In the genomic region with DNA sequence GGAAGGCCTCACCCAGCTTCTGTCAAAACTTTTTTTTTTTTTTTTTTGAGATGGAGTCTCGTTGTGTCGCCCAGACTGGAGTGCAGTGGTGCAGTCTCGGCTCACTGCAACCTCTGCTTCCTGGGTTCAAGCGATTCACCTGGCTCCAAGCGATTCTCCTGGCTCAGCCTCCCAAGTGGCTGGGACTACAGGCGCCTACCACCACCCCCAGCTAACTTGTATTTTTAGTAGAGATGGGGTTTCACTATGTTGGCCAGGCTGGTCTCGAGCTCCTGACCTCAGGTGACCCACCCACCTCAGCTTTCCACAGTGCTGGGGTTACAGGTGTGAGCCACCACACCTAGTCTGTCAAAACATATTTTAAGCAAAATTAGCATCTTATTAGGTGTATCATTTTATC, we compare ENCODE assay signal across 8 cellular contexts.
DNase-seq lines count a peak whose midpoint lies in the region; ATAC-seq and TF ChIP-seq lines count a peak whose summit lies in the region.
"Not testable (repeated sequence)": the region's sequence is repeated elsewhere in the genome, so short reads cannot be mapped to it uniquely, and the experiment has no call there.

No MANE protein-coding gene starts in this region.

- H3K4me3 ChIP-seq in GM23248; adrenal gland; endodermal cell (ENCODE audit: low read length); left ventricle myocardium inferior; lower lobe of right lung; psoas muscle; subcutaneous abdominal adipose tissue (ENCODE audit: low read depth in 1 of 5, low read length in 5 of 5); upper lobe of right lung: not testable (repeated sequence)

- H3K4me3 Mint-ChIP-seq in endodermal cell = not testable (repeated sequence)

- H3K4me1 Mint-ChIP-seq in endodermal cell = not testable (repeated sequence)

- DNase-seq in GM23248, left ventricle myocardium inferior, upper lobe of right lung: not testable (repeated sequence)
- peak in 4 of 7 donors; percentile 0 to 45 (median 9) for DNase-seq in adrenal gland
- DNase-seq in endodermal cell = peak; percentile 16
- peak; percentile 33 for DNase-seq in lower lobe of right lung
- DNase-seq in psoas muscle = peak in 1 of 2 donors; percentile 17

- intact Hi-C loops in adrenal gland (cut with DNase I); left ventricle myocardium inferior (cut with micrococcal nuclease); lower lobe of right lung (cut with DNase I); psoas muscle (cut with DNase I); upper lobe of right lung (cut with DNase I): not testable (repeated sequence)

- not testable (repeated sequence) for H4K20me1 ChIP-seq in GM23248 (ENCODE audit: insufficient read depth)

- peaks cover 96% of the 10 kb centered on the region for H3K79me2 ChIP-seq in GM23248 (ENCODE audit: insufficient read depth)

- ATAC-seq in lower lobe of right lung, psoas muscle, upper lobe of right lung: not testable (repeated sequence)

- H3K4me2 ChIP-seq in GM23248 (ENCODE audit: unreplicated experiment) = peak overlapping the region; percentile 47

- H3K27ac ChIP-seq in GM23248 = peak overlapping the region; percentile 70
- not testable (repeated sequence) for H3K27ac ChIP-seq in adrenal gland; endodermal cell (ENCODE audit: low read depth, low read length)
- peak overlapping the region; percentile 100 for H3K27ac ChIP-seq in left ventricle myocardium inferior (replicated peaks)
- peak overlapping the region; percentile 76 for H3K27ac ChIP-seq in lower lobe of right lung
- peak overlapping the region; percentile 99 for H3K27ac ChIP-seq in psoas muscle
- H3K27ac ChIP-seq in subcutaneous abdominal adipose tissue (ENCODE audit: low read depth, low read length) = peak overlapping the region; percentile 87
- peak overlapping the region; percentile 47 for H3K27ac ChIP-seq in upper lobe of right lung

- H3K9me2 ChIP-seq in GM23248 (ENCODE audit: insufficient read depth) = not testable (repeated sequence)

- not testable (repeated sequence) for H3K36me3 Mint-ChIP-seq in endodermal cell (ENCODE audit: low read depth)

- not testable (repeated sequence) for TF ChIP-seq CTCF in adrenal gland (IDR thresholded peaks at IDR 0.05); endodermal cell (conservative IDR thresholded peaks at IDR 0.05); left ventricle myocardium inferior (IDR thresholded peaks at IDR 0.05; ENCODE audit: borderline replicate concordance); lower lobe of right lung (IDR thresholded peaks at IDR 0.05); psoas muscle (IDR thresholded peaks at IDR 0.05); upper lobe of right lung (IDR thresholded peaks at IDR 0.05)

- 81 to 83% methylated on average over 7 of the region's 7 CpGs for WGBS in GM23248 (ENCODE audit: low coverage in 1 of 2, low lambda C conversion rate in 2 of 2, missing lambda C conversion rate in 2 of 2), 2 experiments
- WGBS in adrenal gland, 4 donors = 89 to 95% (median 91%) methylated on average over 7 of the region's 7 CpGs
- 90 to 96% methylated on average over 2 to 6 of the region's 7 CpGs for WGBS in endodermal cell (ENCODE audit: insufficient coverage in 1 of 2, insufficient read length in 1 of 2), 2 experiments
- 32 to 68% (median 36%) methylated on average over 7 of the region's 7 CpGs for WGBS in psoas muscle, 3 donors

- not testable (repeated sequence) for H3K36me3 ChIP-seq in GM23248 (ENCODE audit: low read depth); adrenal gland (replicated peaks in 1 of 2); endodermal cell (ENCODE audit: control insufficient read depth, insufficient read depth, low read length); left ventricle myocardium inferior; lower lobe of right lung; psoas muscle (ENCODE audit: insufficient read depth in 1 of 2, low read depth in 1 of 2); upper lobe of right lung
- peaks cover 0 to 16% (median 12%) of the 10 kb centered on the region in 5 donors for H3K36me3 ChIP-seq in subcutaneous abdominal adipose tissue (ENCODE audit: control insufficient read depth in 5 of 5, insufficient read depth in 5 of 5, low read length in 5 of 5)

- H2AFZ ChIP-seq in GM23248 = not testable (repeated sequence)

- not testable (repeated sequence) for H3K9me3 Mint-ChIP-seq in endodermal cell

- not testable (repeated sequence) for H3K27me3 ChIP-seq in GM23248 (replicated peaks; ENCODE audit: insufficient read depth); adrenal gland; left ventricle myocardium inferior (ENCODE audit: low read depth); lower lobe of right lung (ENCODE audit: low read depth); psoas muscle (ENCODE audit: insufficient read depth in 3 of 3, low read length in 2 of 3); subcutaneous abdominal adipose tissue (ENCODE audit: control insufficient read depth in 5 of 5, insufficient read depth in 4 of 5, low read length in 5 of 5); upper lobe of right lung
- H3K27me3 ChIP-seq in endodermal cell (ENCODE audit: control insufficient read depth, insufficient read depth, low read length, poor library complexity, severe bottlenecking) = peaks cover 41% of the 10 kb centered on the region

- not testable (repeated sequence) for H3F3A ChIP-seq in GM23248 (ENCODE audit: insufficient read depth)

- TF ChIP-seq POLR2A in adrenal gland (IDR thresholded peaks at IDR 0.05) = not testable (repeated sequence)

- not testable (repeated sequence) for H3K9me3 ChIP-seq in GM23248 (ENCODE audit: low read depth); adrenal gland (replicated peaks in 1 of 3); endodermal cell (ENCODE audit: control insufficient read depth, low read length); left ventricle myocardium inferior (replicated peaks); lower lobe of right lung; psoas muscle; subcutaneous abdominal adipose tissue (ENCODE audit: control insufficient read depth in 5 of 5, low read length in 5 of 5); upper lobe of right lung

- in situ Hi-C loops in GM23248 (cut with MboI) = not testable (repeated sequence)

- peak overlapping the region; percentile 73 for H3K9ac ChIP-seq in GM23248
- not testable (repeated sequence) for H3K9ac ChIP-seq in endodermal cell (ENCODE audit: extremely low read depth, low read length, poor library complexity, severe bottlenecking); subcutaneous abdominal adipose tissue (ENCODE audit: low read length in 5 of 5)

- peaks cover 41% of the 10 kb centered on the region for H3K4me1 ChIP-seq in GM23248 (ENCODE audit: insufficient read depth)
- H3K4me1 ChIP-seq in adrenal gland (replicated peaks in 1 of 2) = peaks cover 20 to 46% of the 10 kb centered on the region in 2 donors
- H3K4me1 ChIP-seq in endodermal cell (ENCODE audit: control insufficient read depth, insufficient read depth, low read length) = not testable (repeated sequence)
- peaks cover 95% of the 10 kb centered on the region for H3K4me1 ChIP-seq in left ventricle myocardium inferior
- H3K4me1 ChIP-seq in lower lobe of right lung = peaks cover 83% of the 10 kb centered on the region
- peaks cover 62% of the 10 kb centered on the region for H3K4me1 ChIP-seq in psoas muscle
- H3K4me1 ChIP-seq in subcutaneous abdominal adipose tissue (ENCODE audit: control insufficient read depth in 5 of 5, insufficient read depth in 5 of 5, low read length in 5 of 5) = peaks cover 23 to 86% (median 84%) of the 10 kb centered on the region in 5 donors
- peaks cover 62% of the 10 kb centered on the region for H3K4me1 ChIP-seq in upper lobe of right lung

- H3K27ac Mint-ChIP-seq in endodermal cell = not testable (repeated sequence)

- peaks cover 24% of the 10 kb centered on the region for H3K27me3 Mint-ChIP-seq in endodermal cell (ENCODE audit: insufficient read depth)
